In genomic region chr1:244796719-244797406, GRCh38 we compare ENCODE assay signal across 8 cellular contexts. TPM values are rescaled to one million over a fixed set of nuclear protein-coding genes. Genes with fewer than 3 reads are reported as not detected.
DNase-seq lines count a peak whose midpoint lies in the region; ATAC-seq, FAIRE-seq and TF ChIP-seq lines count a peak whose summit lies in the region.

No MANE protein-coding gene starts in this region.

- in situ Hi-C loops in HepG2 (cut with HindIII; ENCODE audit: extremely low pct_ligation_motif_present, low pct_unique_long_range_greater_than_20kb), result loop anchor here (5.0 kb wide), 1 partner anchor 195 kb away; no protein-coding TSS in a partner anchor

- H3K27me3 ChIP-seq in HepG2 (ENCODE audit: control insufficient read depth in 1 of 2, insufficient read depth in 2 of 2, low read length in 2 of 2), result no peaks in the 10 kb centered on the region

- no peak overlapping the region for H3K27ac Mint-ChIP-seq in activated B cell treated with CpG ODN at 0.5 μM for 24 hours

- TF ChIP-seq EP300 in HepG2 (IDR thresholded peaks at IDR 0.05; ENCODE audit: low read depth in 2 of 2, low read length in 2 of 2), result no peak
- TF ChIP-seq EP300 in HepG2 (CRISPR knock-in tag; IDR thresholded peaks at IDR 0.05; ENCODE audit: borderline replicate concordance), result no peak

- DNase-seq in Right ventricle myocardium superior (no peak), Right ventricle myocardium inferior (ENCODE audit: missing footprints) (no peak), NCI-H2107 treated with DMSO at 0.1 percent for 48 hours (lab: John Stamatoyannopoulos, UW; ENCODE audit: unreplicated experiment) (peak; percentile 49), activated B cell treated with CpG ODN at 0.5 μM for 24 hours (no peak), cerebellum (ENCODE audit: low spot score) (peak; percentile 73), HepG2 (ENCODE audit: low spot score) (peak; percentile 51)
- DNase-seq in stimulated activated CD4-positive, alpha-beta T cell treated with anti-CD3 and anti-CD28 coated beads, TNF-alpha, amount 100 ng/mL, for 48 hours (ENCODE audit: low read depth in 3 of 3), result peak in 2 of 3 donors; percentile 26 to 39

- H3K9ac ChIP-seq in HepG2 (ENCODE audit: insufficient read depth, low read depth, low read length), result no peak overlapping the region

- H3K4me2 ChIP-seq in HepG2 (ENCODE audit: low read depth, low read length), result no peak overlapping the region

- peaks cover 30% of the 10 kb centered on the region for H3K4me1 ChIP-seq in HepG2 (ENCODE audit: insufficient read depth, low read length)

- TF ChIP-seq CTCF in activated B cell treated with CpG ODN at 0.5 μM for 24 hours (IDR thresholded peaks at IDR 0.05) (peak; percentile 89), HepG2 (CRISPR knock-in tag; IDR thresholded peaks at IDR 0.05) (peak; percentile 89)

- no peaks in the 10 kb centered on the region for H3K9me3 Mint-ChIP-seq in activated B cell treated with CpG ODN at 0.5 μM for 24 hours

- no peaks in the 10 kb centered on the region for H3K36me3 ChIP-seq in HepG2 (replicated peaks in 1 of 2; ENCODE audit: control insufficient read depth in 1 of 2, insufficient read depth in 2 of 2, low read length in 2 of 2)

- intact Hi-C loops in Right ventricle myocardium superior (cut with DNase I) (no loop called here), Right ventricle myocardium inferior (cut with DNase I) (loop anchor here (1.0 to 5.0 kb wide), 2 partner anchors 145 to 194 kb away; partner anchors contain the start of gene DESI2), activated B cell treated with CpG ODN at 0.5 μM for 24 hours (cut with micrococcal nuclease) (loop anchor here (1.0 to 2.0 kb wide), 2 partner anchors 144 to 194 kb away; partner anchors contain the start of gene DESI2), HepG2 (cut with micrococcal nuclease; ENCODE audit: unreplicated experiment) (loop anchor here (1.0 to 2.0 kb wide), 2 partner anchors 142 to 194 kb away; no protein-coding TSS in a partner anchor)

- no TSS peak for BruUV-seq in HepG2 (replicated peaks; lab: Mats Ljungman, UMichigan)

- no peaks in the 10 kb centered on the region for H3K9me3 ChIP-seq in HepG2 (ENCODE audit: low read length)

- H3K4me3 ChIP-seq in HepG2 (replicated peaks in 1 of 3; ENCODE audit: insufficient read depth in 1 of 3, low read depth in 2 of 3, low read length in 3 of 3), result no peak overlapping the region

- TF ChIP-seq RAD21 in HepG2 (CRISPR knock-in tag; IDR thresholded peaks at IDR 0.05), result peak; percentile 30

- H2AFZ ChIP-seq in HepG2 (ENCODE audit: low read length), result no peak overlapping the region

- TF ChIP-seq POLR2A in HepG2 (IDR thresholded peaks at IDR 0.05; ENCODE audit: insufficient read depth in 1 of 2, low read depth in 2 of 2, low read length in 2 of 2), result no peak

- ATAC-seq in Right ventricle myocardium superior (ENCODE audit: poor library complexity) (peak; percentile 85), Right ventricle myocardium inferior (no peak), activated B cell treated with CpG ODN at 0.5 μM for 24 hours (ENCODE audit: low read depth) (no peak), HepG2 (peak; percentile 52), HG03520 (IDR thresholded peaks at IDR 0.05; ENCODE audit: unreplicated experiment) (no peak)

- peaks cover 8% of the 10 kb centered on the region for H3K27me3 Mint-ChIP-seq in activated B cell treated with CpG ODN at 0.5 μM for 24 hours

- no peaks in the 10 kb centered on the region for H3K36me3 Mint-ChIP-seq in activated B cell treated with CpG ODN at 0.5 μM for 24 hours (ENCODE audit: low read depth)

- H4K20me1 ChIP-seq in HepG2 (ENCODE audit: insufficient read depth, low read length), result no peaks in the 10 kb centered on the region

- 33% methylated on average over 10 of the region's 10 CpGs for WGBS in HepG2 (ENCODE audit: low lambda C conversion rate)

- peaks cover 5% of the 10 kb centered on the region for H3K4me1 Mint-ChIP-seq in activated B cell treated with CpG ODN at 0.5 μM for 24 hours

- no peak overlapping the region for H3K27ac ChIP-seq in HepG2 (ENCODE audit: extremely low read length, insufficient read depth, low read length)

- no peaks in the 10 kb centered on the region for H3K79me2 ChIP-seq in HepG2 (ENCODE audit: insufficient read depth, low read length)

- no peak overlapping the region for H3K4me3 Mint-ChIP-seq in activated B cell treated with CpG ODN at 0.5 μM for 24 hours

- peak; percentile 86 for FAIRE-seq in HepG2 (lab: Jason Lieb, UNC)

- CTCF ChIA-PET in activated B cell treated with CpG ODN at 0.5 μM for 24 hours (lab: Charles Lee), result interaction anchor here (0.8 to 7.2 kb wide), 11 partner anchors 65 to 245 kb away, joined by 3 to 135 read pairs (median 4); partner anchors contain the start of gene DESI2
- CTCF ChIA-PET in HepG2 (lab: Yijun Ruan, JAX; ENCODE audit: low intra/inter-chr PET ratio, low total read pairs), result interaction anchor here (1.1 to 2.3 kb wide), 2 partner anchors 190 to 193 kb away, joined by 3 to 45 read pairs; no protein-coding TSS in a partner anchor

- POLR2A ChIA-PET in activated B cell treated with CpG ODN at 0.5 μM for 24 hours (lab: Charles Lee), result interaction anchor here (0.6 to 0.7 kb wide), 2 partner anchors 193 kb away, joined by 4 to 5 read pairs; no protein-coding TSS in a partner anchor
- POLR2A ChIA-PET in HepG2 (lab: Yijun Ruan, JAX), result no interaction called here

TF ChIP-seq in HepG2, 621 proteins besides CTCF, POLR2A, EP300 and RAD21 (continues in another document):
- 0 out of 3 replicates have a peak, but pooled peaks have one; percentile 4 for TF ChIP-seq MXI1 (IDR thresholded peaks at IDR 0.05; ENCODE audit: borderline replicate concordance, low read depth, low read length)
- TF ChIP-seq HOMEZ (CRISPR knock-in tag; IDR thresholded peaks at IDR 0.05; ENCODE audit: low read depth), result no peak
- 0 out of 2 replicates have a peak, but pooled peaks have one; percentile 10 for TF ChIP-seq RXRB (CRISPR knock-in tag; IDR thresholded peaks at IDR 0.05; ENCODE audit: borderline replicate concordance)
- peak; percentile 78 for TF ChIP-seq SMC3 (IDR thresholded peaks at IDR 0.05; ENCODE audit: low read length)
- TF ChIP-seq SOX5 (CRISPR knock-in tag; IDR thresholded peaks at IDR 0.05; ENCODE audit: borderline replicate concordance), result 0 out of 2 replicates have a peak, but pooled peaks have one; percentile 22

RNA-seq across cellular contexts. Expression of gene COX20, which starts 38.6 kb away (rescaled TPM):
- total RNA-seq in Right ventricle myocardium superior, result 68.7 TPM
- total RNA-seq in Right ventricle myocardium inferior, result 58.4 TPM
- total RNA-seq in activated B cell treated with CpG ODN at 0.5 μM for 24 hours, result 37.1 and 37.6 TPM in 2 replicates
- total RNA-seq in cerebellum, result 65.5 TPM
- total RNA-seq in HepG2 (2016; rRNA removed; fragmentation: Illumina TruSeq; extraction: Trizol), result 95.8 and 110 TPM in 2 replicates
- total RNA-seq in HepG2 (2016; cell fraction: cytosol; rRNA removed; fragmentation: Illumina TruSeq; extraction: Trizol; ENCODE audit: low read depth), result 122 and 124 TPM in 2 replicates
- total RNA-seq in HepG2 (2016; cell fraction: insoluble cytoplasmic fraction; rRNA removed; fragmentation: Illumina TruSeq; extraction: Trizol), result 90.4 and 108 TPM in 2 replicates
- total RNA-seq in HepG2 (2016; cell fraction: membrane; rRNA removed; fragmentation: Illumina TruSeq; extraction: Trizol), result 155 and 158 TPM in 2 replicates
- 33.7 and 46.6 TPM in 2 replicates for total RNA-seq in HepG2 (2016; cell fraction: nucleus; rRNA removed; fragmentation: Illumina TruSeq; extraction: Trizol)
- polyA plus RNA-seq in HepG2 (2011; rRNA removed), result 24.3 and 34.4 TPM in 2 replicates
- 18.9 and 30.5 TPM in 2 replicates for polyA plus RNA-seq in HepG2 (2011; cell fraction: cytosol; rRNA removed)
- 16.5 and 23.4 TPM in 2 replicates for polyA plus RNA-seq in HepG2 (2011; cell fraction: nucleus; rRNA removed)
- 51.2 and 83.5 TPM in 2 replicates for polyA plus RNA-seq in HepG2 (2012)
- 262 and 273 TPM in 2 replicates for polyA plus RNA-seq in HepG2 (2016; cell fraction: cytosol; fragmentation: Illumina TruSeq; extraction: Trizol; ENCODE audit: low read depth)
- polyA plus RNA-seq in HepG2 (2016; cell fraction: insoluble cytoplasmic fraction; fragmentation: Illumina TruSeq; extraction: Trizol; ENCODE audit: low read depth), result 173 and 179 TPM in 2 replicates
- polyA plus RNA-seq in HepG2 (2016; cell fraction: membrane; fragmentation: Illumina TruSeq; extraction: Trizol; ENCODE audit: low read depth), result 249 and 251 TPM in 2 replicates
- 103 and 109 TPM in 2 replicates for polyA plus RNA-seq in HepG2 (2016; cell fraction: nucleus; fragmentation: Illumina TruSeq; extraction: Trizol; ENCODE audit: insufficient read depth, low read depth)
- 5.2 and 10.0 TPM in 2 replicates for polyA minus RNA-seq in HepG2 (2011; rRNA and poly(A)+ RNA removed; ENCODE audit: low replicate concordance)
- 8.2 and 13.3 TPM in 2 replicates for polyA minus RNA-seq in HepG2 (2011; cell fraction: cytosol; rRNA and poly(A)+ RNA removed)
- 49.2 and 55.6 TPM in 2 replicates for polyA minus RNA-seq in HepG2 (2011; cell fraction: nucleus; rRNA and poly(A)+ RNA removed)

Comparison
In these comparisons a context has a peak if more than half of its experiments do, and no peak if none do; other contexts are left out.
1. ATAC-seq: peak in Right ventricle myocardium superior (single experiment) and HepG2 (single experiment); none in Right ventricle myocardium inferior (single experiment), activated B cell treated with CpG ODN at 0.5 μM for 24 hours (single experiment) and HG03520 (single experiment).
2. DNase-seq: peak in NCI-H2107 treated with DMSO at 0.1 percent for 48 hours (single experiment), cerebellum (single experiment), HepG2 (single experiment) and stimulated activated CD4-positive, alpha-beta T cell treated with anti-CD3 and anti-CD28 coated beads, TNF-alpha, amount 100 ng/mL, for 48 hours (2 of 3); none in Right ventricle myocardium superior (single experiment), Right ventricle myocardium inferior (single experiment) and activated B cell treated with CpG ODN at 0.5 μM for 24 hours (single experiment).